Comparison of ENCODE assay signal across 25 cellular contexts in genomic region chr2:105674406-105674805, GRCh38.
A peak's percentile ranks its signal among the peaks of the same experiment; 100 is the strongest.
DNase-seq lines count a peak whose midpoint lies in the region; ATAC-seq and TF ChIP-seq lines count a peak whose summit lies in the region.
"Had no signal": no experiment of that assay in that cellular context is flagged by ENCODE, and none has a peak within 500 bp of the region (broad histone marks: within the 10 kb centered on the region; RNA-seq: fewer than 3 reads in every experiment).

No MANE protein-coding gene starts in this region.

- no peaks in the 10 kb centered on the region for H3K79me1 ChIP-seq in mesenchymal stem cell (replicated peaks; ENCODE audit: low read length, poor library complexity, severe bottlenecking)

- H3K9ac ChIP-seq in BLaER1: no peak overlapping the region
- H3K9ac ChIP-seq in mesenchymal stem cell (ENCODE audit: low read length): no peak overlapping the region
- H3K9ac ChIP-seq: GM23248, SK-N-SH had no signal

- H3K4me2 ChIP-seq in BLaER1 (peak overlapping the region; percentile 43), mesenchymal stem cell (ENCODE audit: low read length, poor library complexity, severe bottlenecking) (no peak overlapping the region)
- H3K4me2 ChIP-seq: SK-N-SH had no signal

- no peak overlapping the region for H2BK120ac ChIP-seq in mesenchymal stem cell (ENCODE audit: low read depth, low read length)

- no peak overlapping the region for H2AFZ ChIP-seq in mesenchymal stem cell (ENCODE audit: low read depth, low read length)
- H2AFZ ChIP-seq: GM23248 had no signal

- no peak overlapping the region for H2AK5ac ChIP-seq in mesenchymal stem cell (ENCODE audit: low read length, severe bottlenecking)

- TF ChIP-seq POLR2A in esophagus muscularis mucosa (IDR thresholded peaks at IDR 0.05; ENCODE audit: low read depth) (no peak), breast epithelium (IDR thresholded peaks at IDR 0.05) (no peak)

- intact Hi-C loops in activated CD4-positive, alpha-beta T cell treated with anti-CD3 and anti-CD28 coated beads for 36 hours (cut with DNase I, micrococcal nuclease): loop anchor here (10.0 kb wide), 2 partner anchors 60 to 90 kb away; no protein-coding TSS in a partner anchor
- intact Hi-C loops in esophagus muscularis mucosa (cut with DNase I): no loop called here
- intact Hi-C loops in breast epithelium (cut with DNase I; ENCODE audit: low total_unique reads): no loop called here

- POLR2A ChIA-PET in activated CD4-positive, alpha-beta T cell treated with anti-CD3 and anti-CD28 coated beads for 36 hours (lab: Charles Lee): no interaction called here

- H4K91ac ChIP-seq in mesenchymal stem cell (ENCODE audit: low read length): no peak overlapping the region

- H3K23ac ChIP-seq in mesenchymal stem cell (ENCODE audit: low read length in 2 of 2): no peak overlapping the region

- H3K27ac Mint-ChIP-seq in activated CD4-positive, alpha-beta T cell treated with anti-CD3 and anti-CD28 coated beads for 36 hours: peak overlapping the region; percentile 96
- H3K27ac Mint-ChIP-seq: activated naive CD4-positive, alpha-beta T cell treated with anti-CD3 and anti-CD28 coated beads, Interleukin-2, amount 10 ng/mL, durations not matched to agents 7 days and 5 days; CD4-positive, alpha-beta T cell had no signal

- H2BK15ac ChIP-seq in mesenchymal stem cell (ENCODE audit: low read depth, poor library complexity, severe bottlenecking): no peak overlapping the region

- H3K14ac ChIP-seq in mesenchymal stem cell (ENCODE audit: low read length in 2 of 2): no peak overlapping the region

- ATAC-seq in activated CD4-positive, alpha-beta T cell treated with anti-CD3 and anti-CD28 coated beads for 36 hours: no peak
- ATAC-seq in GM21825 (IDR thresholded peaks at IDR 0.05; ENCODE audit: unreplicated experiment): no peak
- ATAC-seq in GM21528 (IDR thresholded peaks at IDR 0.05; ENCODE audit: low FRiP score, unreplicated experiment): no peak
- ATAC-seq: psoas muscle had no signal

- no peaks in the 10 kb centered on the region for H4K20me1 ChIP-seq in BLaER1

- no peak overlapping the region for H3K4me3 Mint-ChIP-seq in activated CD4-positive, alpha-beta T cell treated with anti-CD3 and anti-CD28 coated beads for 36 hours
- H3K4me3 Mint-ChIP-seq: activated naive CD4-positive, alpha-beta T cell treated with anti-CD3 and anti-CD28 coated beads, Interleukin-2, amount 10 ng/mL, durations not matched to agents 7 days and 5 days; activated T-cell treated with anti-CD3 and anti-CD28 coated beads, Interleukin-2, amount 50 U/mL, for 4 hours; CD4-positive, alpha-beta T cell; central memory CD8-positive, alpha-beta T cell had no signal

- no peak overlapping the region for H3K4ac ChIP-seq in mesenchymal stem cell (ENCODE audit: low read depth in 1 of 2, low read length in 2 of 2)

- peaks cover 9% of the 10 kb centered on the region; the same call in 1 of the 2 replicates for H3K9me3 ChIP-seq in BLaER1
- no peaks in the 10 kb centered on the region for H3K9me3 ChIP-seq in esophagus muscularis mucosa
- H3K9me3 ChIP-seq in mesenchymal stem cell (ENCODE audit: control insufficient read depth, low read length): no peaks in the 10 kb centered on the region
- H3K9me3 ChIP-seq in breast epithelium: no peaks in the 10 kb centered on the region
- H3K9me3 ChIP-seq: ascending aorta, psoas muscle, SK-N-SH, tibial nerve had no signal

- H3K4me3 ChIP-seq in BLaER1: no peak overlapping the region
- H3K4me3 ChIP-seq in esophagus muscularis mucosa: no peak overlapping the region
- no peak overlapping the region for H3K4me3 ChIP-seq in mesenchymal stem cell (ENCODE audit: insufficient read depth in 1 of 2, low read depth in 1 of 2, low read length in 2 of 2)
- no peak overlapping the region for H3K4me3 ChIP-seq in breast epithelium
- H3K4me3 ChIP-seq: ascending aorta, GM12878, GM23248, psoas muscle, tibial nerve had no signal

- H3K36me3 ChIP-seq in BLaER1: no peaks in the 10 kb centered on the region
- H3K36me3 ChIP-seq in esophagus muscularis mucosa: no peaks in the 10 kb centered on the region
- H3K36me3 ChIP-seq in mesenchymal stem cell (ENCODE audit: control insufficient read depth in 1 of 2, insufficient read depth in 2 of 2, low read depth in 1 of 2, low read length in 2 of 2): no peaks in the 10 kb centered on the region
- H3K36me3 ChIP-seq in breast epithelium: no peaks in the 10 kb centered on the region
- H3K36me3 ChIP-seq: ascending aorta, tibial nerve had no signal

- DNase-seq in activated CD4-positive, alpha-beta T cell treated with anti-CD3 and anti-CD28 coated beads for 36 hours: no peak
- no peak for DNase-seq in activated CD4-positive, alpha-beta T cell treated with anti-CD3 and anti-CD28 coated beads, Interleukin-2, amount 50 U/mL, for 1 hour
- DNase-seq in esophagus muscularis mucosa (ENCODE audit: extremely low spot score) (peak; percentile 90), mesenchymal stem cell (peak; percentile 39), breast epithelium (ENCODE audit: low spot score in 2 of 2) (no peak)
- DNase-seq: activated naive CD4-positive, alpha-beta T cell treated with anti-CD3 and anti-CD28 coated beads, Interleukin-2, amount 10 ng/mL, durations not matched to agents 7 days and 5 days; DMS 273 treated with DMSO at 0.1 percent for 48 hours; EL; glutamatergic neuron; GM23248; kidney; NCI-H446 treated with DMSO at 0.1 percent for 48 hours; psoas muscle; SK-N-SH; small intestine had no signal

- H3K36me3 Mint-ChIP-seq in activated CD4-positive, alpha-beta T cell treated with anti-CD3 and anti-CD28 coated beads for 36 hours (ENCODE audit: low read depth): no peaks in the 10 kb centered on the region
- H3K36me3 Mint-ChIP-seq: activated naive CD4-positive, alpha-beta T cell treated with anti-CD3 and anti-CD28 coated beads, Interleukin-2, amount 10 ng/mL, durations not matched to agents 7 days and 5 days had no signal

- H3K18ac ChIP-seq in mesenchymal stem cell (ENCODE audit: low read depth in 1 of 2, low read length in 2 of 2): no peak overlapping the region

- no peak overlapping the region for H2BK5ac ChIP-seq in mesenchymal stem cell (ENCODE audit: low read depth, low read length, poor library complexity, severe bottlenecking)

- CTCF ChIA-PET in activated CD4-positive, alpha-beta T cell treated with anti-CD3 and anti-CD28 coated beads for 36 hours (lab: Charles Lee): interaction anchor here (0.6 kb wide), 2 partner anchors 28 to 47 kb away, joined by 3 read pairs; no protein-coding TSS in a partner anchor

- no peaks in the 10 kb centered on the region for H3K9me3 Mint-ChIP-seq in activated CD4-positive, alpha-beta T cell treated with anti-CD3 and anti-CD28 coated beads for 36 hours (ENCODE audit: low read depth)
- H3K9me3 Mint-ChIP-seq: activated naive CD4-positive, alpha-beta T cell treated with anti-CD3 and anti-CD28 coated beads, Interleukin-2, amount 10 ng/mL, durations not matched to agents 7 days and 5 days; activated T-cell treated with anti-CD3 and anti-CD28 coated beads, Interleukin-2, amount 50 U/mL, for 4 hours; CD4-positive, alpha-beta T cell; central memory CD8-positive, alpha-beta T cell had no signal

- H2BK12ac ChIP-seq in mesenchymal stem cell (ENCODE audit: low read length in 2 of 2): no peak overlapping the region

- H3K27me3 ChIP-seq in BLaER1 (no peaks in the 10 kb centered on the region), esophagus muscularis mucosa (no peaks in the 10 kb centered on the region), mesenchymal stem cell (ENCODE audit: control insufficient read depth in 1 of 2, insufficient read depth in 1 of 2, low read length in 2 of 2) (peaks cover 10 to 27% of the 10 kb centered on the region in 2 experiments), breast epithelium (no peaks in the 10 kb centered on the region)
- H3K27me3 ChIP-seq: ascending aorta, tibial nerve had no signal

- TF ChIP-seq CTCF in esophagus muscularis mucosa (IDR thresholded peaks at IDR 0.05) (no peak), breast epithelium (IDR thresholded peaks at IDR 0.05) (no peak)

- 52% methylated on average over 7 of the region's 7 CpGs for WGBS in esophagus muscularis mucosa
- WGBS in mesenchymal stem cell: 44% methylated on average over 5 of the region's 7 CpGs

- H4K8ac ChIP-seq in mesenchymal stem cell (ENCODE audit: low read length): no peak overlapping the region

- TF ChIP-seq EP300 in esophagus muscularis mucosa (IDR thresholded peaks at IDR 0.05): no peak

- peaks cover 33% of the 10 kb centered on the region for H3K4me1 Mint-ChIP-seq in activated CD4-positive, alpha-beta T cell treated with anti-CD3 and anti-CD28 coated beads for 36 hours
- H3K4me1 Mint-ChIP-seq: central memory CD8-positive, alpha-beta T cell had no signal

- H3K4me1 ChIP-seq in BLaER1 (peaks cover 13% of the 10 kb centered on the region), esophagus muscularis mucosa (peaks cover 0 to 16% (median 13%) of the 10 kb centered on the region in 4 donors), mesenchymal stem cell (ENCODE audit: control insufficient read depth, insufficient read depth, low read depth, low read length) (no peaks in the 10 kb centered on the region), breast epithelium (no peaks in the 10 kb centered on the region)
- H3K4me1 ChIP-seq: psoas muscle had no signal

- H3K27ac ChIP-seq in BLaER1 (no peak overlapping the region), esophagus muscularis mucosa (replicated peaks in 1 of 4) (peak overlapping the region in 2 of 4 donors; percentile 18 to 50), mesenchymal stem cell (ENCODE audit: low read length, poor library complexity, severe bottlenecking) (no peak overlapping the region), breast epithelium (no peak overlapping the region)
- H3K27ac ChIP-seq: 22Rv1, ascending aorta, GM23248, psoas muscle, tibial nerve had no signal

- H3K27me3 Mint-ChIP-seq in activated CD4-positive, alpha-beta T cell treated with anti-CD3 and anti-CD28 coated beads for 36 hours: no peaks in the 10 kb centered on the region
- H3K27me3 Mint-ChIP-seq: CD4-positive, alpha-beta T cell had no signal

Comparison
In these comparisons a context has a peak if more than half of its experiments do, and no peak if none do; other contexts are left out.
1. DNase-seq: peak in esophagus muscularis mucosa (single experiment) and mesenchymal stem cell (single experiment); none in activated CD4-positive, alpha-beta T cell treated with anti-CD3 and anti-CD28 coated beads for 36 hours (single experiment), activated CD4-positive, alpha-beta T cell treated with anti-CD3 and anti-CD28 coated beads, Interleukin-2, amount 50 U/mL, for 1 hour (single experiment) and breast epithelium (0 of 2).
2. intact Hi-C loops: an anchor here in activated CD4-positive, alpha-beta T cell treated with anti-CD3 and anti-CD28 coated beads for 36 hours (10.0 kb wide); none called in esophagus muscularis mucosa and breast epithelium.